1 cellular context compared by ENCODE assay signal in the genomic region with DNA sequence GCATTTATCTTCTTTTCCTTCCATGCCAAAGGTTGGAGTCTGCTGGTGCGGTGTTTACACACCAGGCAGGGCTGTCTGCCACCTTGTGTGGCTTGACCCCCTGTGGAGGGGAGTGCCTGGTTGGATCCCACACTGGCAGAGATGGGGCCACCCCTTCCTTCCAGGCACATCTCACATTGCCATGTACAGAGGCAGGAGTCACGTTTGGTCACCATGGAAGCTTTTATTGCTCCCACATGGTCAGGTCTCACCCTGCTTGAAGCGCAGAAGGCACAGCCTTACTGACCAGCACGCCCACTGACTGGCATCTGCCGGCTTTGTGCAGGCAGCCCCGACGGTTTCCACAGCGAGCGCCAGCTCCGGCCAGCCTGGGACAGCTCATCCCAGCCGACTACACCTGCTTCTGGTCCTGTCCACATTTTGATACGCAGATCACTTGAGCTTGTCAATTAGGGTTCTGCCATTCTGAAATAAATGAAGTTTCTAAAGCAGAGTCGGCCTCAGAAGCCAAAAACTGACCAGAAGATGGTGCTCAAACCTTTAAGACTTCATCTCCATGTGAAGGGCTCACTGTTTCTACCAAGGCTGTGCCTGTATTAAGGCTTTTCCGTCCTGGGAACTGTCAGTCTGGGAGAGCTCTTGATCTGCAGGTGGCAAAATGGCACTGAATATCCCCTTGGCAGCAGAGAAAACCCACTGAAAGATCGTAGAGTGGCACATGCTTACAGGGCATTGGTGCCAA.
TF ChIP-seq lines count a peak whose summit lies in the region.

No MANE protein-coding gene starts in this region.

TF ChIP-seq in H1, 55 proteins besides CTCF, POLR2A, EP300 and RAD21:
- TF ChIP-seq ASH2L (IDR thresholded peaks at IDR 0.05; ENCODE audit: low read length), result no peak
- no peak for TF ChIP-seq CBX5 (IDR thresholded peaks at IDR 0.05; ENCODE audit: low read depth, low read length)
- no peak for TF ChIP-seq BRCA1 (IDR thresholded peaks at IDR 0.05; ENCODE audit: low read depth, low read length)
- no peak for TF ChIP-seq EZH2 (IDR thresholded peaks at IDR 0.05; ENCODE audit: low read depth, low read length, severe bottlenecking)
- TF ChIP-seq SIRT6 (IDR thresholded peaks at IDR 0.05; ENCODE audit: low read length), result no peak
- TF ChIP-seq SP2 (IDR thresholded peaks at IDR 0.05; ENCODE audit: low read length), result no peak
- no peak for TF ChIP-seq JUND (IDR thresholded peaks at IDR 0.05; ENCODE audit: low read length)
- TF ChIP-seq, protein P1, sequence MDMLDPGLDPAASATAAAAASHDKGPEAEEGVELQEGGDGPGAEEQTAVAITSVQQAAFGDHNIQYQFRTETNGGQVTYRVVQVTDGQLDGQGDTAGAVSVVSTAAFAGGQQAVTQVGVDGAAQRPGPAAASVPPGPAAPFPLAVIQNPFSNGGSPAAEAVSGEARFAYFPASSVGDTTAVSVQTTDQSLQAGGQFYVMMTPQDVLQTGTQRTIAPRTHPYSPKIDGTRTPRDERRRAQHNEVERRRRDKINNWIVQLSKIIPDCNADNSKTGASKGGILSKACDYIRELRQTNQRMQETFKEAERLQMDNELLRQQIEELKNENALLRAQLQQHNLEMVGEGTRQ (IDR thresholded peaks at IDR 0.05; ENCODE audit: low read length), result no peak
- TF ChIP-seq, protein P2, sequence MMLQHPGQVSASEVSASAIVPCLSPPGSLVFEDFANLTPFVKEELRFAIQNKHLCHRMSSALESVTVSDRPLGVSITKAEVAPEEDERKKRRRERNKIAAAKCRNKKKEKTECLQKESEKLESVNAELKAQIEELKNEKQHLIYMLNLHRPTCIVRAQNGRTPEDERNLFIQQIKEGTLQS (IDR thresholded peaks at IDR 0.05; ENCODE audit: insufficient read depth, low read depth, low read length), result no peak
- TF ChIP-seq YY1 (IDR thresholded peaks at IDR 0.05; ENCODE audit: low read depth, low read length), result no peak
